9 cellular contexts compared by ENCODE assay signal in the genomic region with DNA sequence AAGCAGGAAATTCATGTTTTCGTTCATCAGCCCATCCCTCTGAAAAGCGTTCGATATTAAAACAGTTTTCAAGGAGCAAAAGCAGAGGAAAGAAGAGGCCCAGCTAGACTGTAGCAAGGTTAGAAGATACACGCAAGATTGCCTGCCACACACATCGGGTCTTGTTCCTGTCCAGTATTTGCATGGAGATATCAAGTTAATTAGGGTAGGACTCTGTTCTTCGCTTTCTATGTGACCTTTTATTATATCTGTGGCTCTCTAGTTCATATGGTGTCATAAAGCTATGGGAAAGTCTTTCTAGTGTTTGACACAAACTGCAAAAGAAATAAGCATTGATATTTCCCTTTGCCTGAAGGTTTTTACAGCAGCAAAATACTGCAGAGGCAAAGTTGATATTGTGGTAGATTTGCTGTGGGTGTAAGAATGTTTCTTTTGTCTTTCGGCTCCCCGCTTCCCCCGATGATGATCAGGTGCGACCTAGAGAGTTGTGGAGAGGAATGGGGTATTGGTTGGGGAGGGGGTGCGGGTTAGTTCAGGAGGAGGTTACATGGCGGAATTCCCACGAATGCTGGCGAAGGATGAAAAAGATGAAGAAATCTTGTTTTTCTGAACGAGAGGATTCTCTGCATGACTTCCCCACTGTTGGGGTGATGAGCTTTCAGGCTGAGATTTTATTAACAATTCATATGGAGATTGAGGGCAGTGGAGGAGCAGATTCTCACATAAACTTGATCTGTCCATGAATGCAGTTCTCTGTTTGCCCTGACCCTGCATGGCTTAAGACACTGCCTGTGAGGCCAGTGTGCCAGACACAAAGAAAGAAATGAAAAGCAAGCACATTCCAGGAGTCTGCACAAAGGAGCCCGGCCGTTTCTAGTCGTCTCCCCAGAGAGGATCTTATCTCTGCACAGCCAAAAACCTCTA.
DNase-seq lines count a peak whose midpoint lies in the region; ATAC-seq and TF ChIP-seq lines count a peak whose summit lies in the region.
"Had no signal": no experiment of that assay in that cellular context is flagged by ENCODE, and none has a peak within 500 bp of the region (broad histone marks: within the 10 kb centered on the region; RNA-seq: fewer than 3 reads in every experiment).

No MANE protein-coding gene starts in this region.

- no peak for ATAC-seq in GM21786 (IDR thresholded peaks at IDR 0.05; ENCODE audit: unreplicated experiment)
- ATAC-seq in activated naive CD8-positive, alpha-beta T cell treated with anti-CD3 and anti-CD28 coated beads, Interleukin-2, amount 50 U/mL, for 24 hours: no peak
- no peak for ATAC-seq in GM18867 (IDR thresholded peaks at IDR 0.05; ENCODE audit: unreplicated experiment)
- ATAC-seq: foreskin keratinocyte had no signal

- no peaks in the 10 kb centered on the region for H3K27me3 Mint-ChIP-seq in activated naive CD8-positive, alpha-beta T cell treated with anti-CD3 and anti-CD28 coated beads, Interleukin-2, amount 50 U/mL, for 24 hours

- H3K4me1 ChIP-seq in HEK293 (ENCODE audit: control insufficient read depth, insufficient read depth, low read length): peaks cover 25% of the 10 kb centered on the region
- H3K4me1 ChIP-seq: foreskin keratinocyte had no signal

- H3K27ac Mint-ChIP-seq in activated naive CD8-positive, alpha-beta T cell treated with anti-CD3 and anti-CD28 coated beads, Interleukin-2, amount 50 U/mL, for 24 hours: no peak overlapping the region

- no peaks in the 10 kb centered on the region for H3K36me3 Mint-ChIP-seq in activated naive CD8-positive, alpha-beta T cell treated with anti-CD3 and anti-CD28 coated beads, Interleukin-2, amount 50 U/mL, for 24 hours (ENCODE audit: low read depth)

- CTCF ChIA-PET in HEK293 (lab: Yijun Ruan, JAX): interaction anchor here (0.6 kb wide), 2 partner anchors 207 to 721 kb away, joined by 3 to 4 read pairs; no protein-coding TSS in a partner anchor

- POLR2A ChIA-PET in HEK293 (lab: Yijun Ruan, JAX): no interaction called here

- H3K36me3 ChIP-seq in HEK293 (ENCODE audit: control insufficient read depth in 2 of 2, insufficient read depth in 1 of 2, low read length in 2 of 2): no peaks in the 10 kb centered on the region

- no peak for TF ChIP-seq CTCF in HEK293 (tag by site-specific recombination; IDR thresholded peaks at IDR 0.05)
- TF ChIP-seq CTCF in coronary artery (IDR thresholded peaks at IDR 0.05): no peak

- DNase-seq in coronary artery (ENCODE audit: low spot score) (peak; percentile 72), left kidney (ENCODE audit: low read depth, low spot score) (peak; percentile 84), smooth muscle cell of the brain vasculature (ENCODE audit: low read depth, low spot score) (peak; percentile 83)
- no peak for DNase-seq in activated CD4-positive, CD25-positive, alpha-beta regulatory T cell (lab: John Stamatoyannopoulos, UW)
- no peak for DNase-seq in activated naive CD8-positive, alpha-beta T cell treated with anti-CD3 and anti-CD28 coated beads, Interleukin-2, amount 50 U/mL, for 24 hours
- DNase-seq: foreskin keratinocyte had no signal

- peak overlapping the region; percentile 66 for H3K27ac ChIP-seq in HEK293 (ENCODE audit: extremely low read depth, low read depth, low read length)
- H3K27ac ChIP-seq in coronary artery: peak overlapping the region; percentile 8 to 75
- H3K27ac ChIP-seq: foreskin keratinocyte had no signal

- H3K4me1 Mint-ChIP-seq in activated naive CD8-positive, alpha-beta T cell treated with anti-CD3 and anti-CD28 coated beads, Interleukin-2, amount 50 U/mL, for 24 hours: no peaks in the 10 kb centered on the region

- no peaks in the 10 kb centered on the region for H3K9me3 ChIP-seq in HEK293 (ENCODE audit: control insufficient read depth, insufficient read depth, low read depth, low read length)

- H3K9me3 Mint-ChIP-seq in activated naive CD8-positive, alpha-beta T cell treated with anti-CD3 and anti-CD28 coated beads, Interleukin-2, amount 50 U/mL, for 24 hours: no peaks in the 10 kb centered on the region

- H3K4me3 ChIP-seq in HEK293 (ENCODE audit: low read depth, low read length): no peak overlapping the region
- peak overlapping the region; percentile 52 for H3K4me3 ChIP-seq in coronary artery

- H3K4me3 Mint-ChIP-seq in activated naive CD8-positive, alpha-beta T cell treated with anti-CD3 and anti-CD28 coated beads, Interleukin-2, amount 50 U/mL, for 24 hours: no peak overlapping the region

TF ChIP-seq in HEK293, 187 proteins besides CTCF, POLR2A, EP300 and RAD21 (continues in another document):
- no peak for TF ChIP-seq ZFHX2 (tag by site-specific recombination; conservative IDR thresholded peaks at IDR 0.05)
- TF ChIP-seq ZNF18 (tag by site-specific recombination; IDR thresholded peaks at IDR 0.05): no peak
- TF ChIP-seq ZBTB44 (tag by site-specific recombination; IDR thresholded peaks at IDR 0.05): no peak
- no peak for TF ChIP-seq ZNF658 (tag by site-specific recombination; IDR thresholded peaks at IDR 0.05)
- no peak for TF ChIP-seq EGR2 (tag by site-specific recombination; IDR thresholded peaks at IDR 0.05; ENCODE audit: low read depth)
- no peak for TF ChIP-seq ZBTB48 (tag by site-specific recombination; IDR thresholded peaks at IDR 0.05)
- no peak for TF ChIP-seq ZBTB21 (tag by site-specific recombination; IDR thresholded peaks at IDR 0.05)
- no peak for TF ChIP-seq ZNF248 (tag by site-specific recombination; IDR thresholded peaks at IDR 0.05)
- TF ChIP-seq, protein P1, sequence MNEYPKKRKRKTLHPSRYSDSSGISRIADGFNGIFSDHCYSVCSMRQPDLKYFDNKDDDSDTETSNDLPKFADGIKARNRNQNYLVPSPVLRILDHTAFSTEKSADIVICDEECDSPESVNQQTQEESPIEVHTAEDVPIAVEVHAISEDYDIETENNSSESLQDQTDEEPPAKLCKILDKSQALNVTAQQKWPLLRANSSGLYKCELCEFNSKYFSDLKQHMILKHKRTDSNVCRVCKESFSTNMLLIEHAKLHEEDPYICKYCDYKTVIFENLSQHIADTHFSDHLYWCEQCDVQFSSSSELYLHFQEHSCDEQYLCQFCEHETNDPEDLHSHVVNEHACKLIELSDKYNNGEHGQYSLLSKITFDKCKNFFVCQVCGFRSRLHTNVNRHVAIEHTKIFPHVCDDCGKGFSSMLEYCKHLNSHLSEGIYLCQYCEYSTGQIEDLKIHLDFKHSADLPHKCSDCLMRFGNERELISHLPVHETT (tag by site-specific recombination; IDR thresholded peaks at IDR 0.05): no peak
- TF ChIP-seq GLIS2 (tag by site-specific recombination; IDR thresholded peaks at IDR 0.05): no peak
- no peak for TF ChIP-seq ZNF354C (tag by site-specific recombination; IDR thresholded peaks at IDR 0.05; ENCODE audit: borderline replicate concordance, low read depth)
- no peak for TF ChIP-seq ZNF169 (tag by site-specific recombination; IDR thresholded peaks at IDR 0.05)
- no peak for TF ChIP-seq TCF7L2 (IDR thresholded peaks at IDR 0.05; ENCODE audit: borderline replicate concordance, low read depth, low read length)
- no peak for TF ChIP-seq ZNF596 (tag by site-specific recombination; IDR thresholded peaks at IDR 0.05)
- no peak for TF ChIP-seq ZNF184 (tag by site-specific recombination; IDR thresholded peaks at IDR 0.05)

Comparison
In these comparisons a context has a peak if more than half of its experiments do, and no peak if none do; other contexts are left out.
1. DNase-seq: peak in coronary artery (single experiment), left kidney (single experiment) and smooth muscle cell of the brain vasculature (single experiment); none in activated CD4-positive, CD25-positive, alpha-beta regulatory T cell (0 of 4) and activated naive CD8-positive, alpha-beta T cell treated with anti-CD3 and anti-CD28 coated beads, Interleukin-2, amount 50 U/mL, for 24 hours (single experiment).